13 cellular contexts compared by ENCODE assay signal in the genomic region with DNA sequence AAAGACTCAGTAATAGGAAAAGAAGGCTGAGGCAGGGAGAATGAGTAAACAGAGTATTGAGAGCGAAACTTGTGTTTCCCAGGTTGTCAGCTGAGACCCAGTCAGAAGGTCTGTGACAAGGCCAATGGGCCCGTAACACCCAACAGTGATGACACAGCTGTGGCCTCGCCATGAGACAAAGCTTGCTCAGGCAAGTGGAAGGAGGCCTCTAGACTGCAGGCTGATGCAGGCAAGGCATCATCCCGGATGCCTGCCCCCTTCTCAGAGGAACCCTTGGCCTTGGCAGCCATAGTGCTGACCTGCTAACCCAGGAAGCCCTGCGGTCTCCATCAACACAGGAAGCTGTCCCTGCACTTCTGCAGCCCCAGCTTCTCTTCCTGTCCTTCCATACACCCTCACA. TPM values are rescaled to one million over a fixed set of nuclear protein-coding genes. Genes with fewer than 3 reads are reported as not detected.
A peak's percentile ranks its signal among the peaks of the same experiment; 100 is the strongest.
DNase-seq lines count a peak whose midpoint lies in the region; ATAC-seq lines count a peak whose summit lies in the region.
"Had no signal": no experiment of that assay in that cellular context is flagged by ENCODE, and none has a peak within 500 bp of the region (broad histone marks: within the 10 kb centered on the region; RNA-seq: fewer than 3 reads in every experiment).

No MANE protein-coding gene starts in this region.

- peaks cover 16% of the 10 kb centered on the region for H3K27me3 Mint-ChIP-seq in activated CD4-positive, alpha-beta memory T cell treated with anti-CD3 and anti-CD28 coated beads, Interleukin-2, amount 10 ng/mL, durations not matched to agents 7 days and 5 days

- peak overlapping the region; percentile 55 for H3K27ac Mint-ChIP-seq in activated CD4-positive, alpha-beta memory T cell treated with anti-CD3 and anti-CD28 coated beads, Interleukin-2, amount 10 ng/mL, durations not matched to agents 7 days and 5 days
- H3K27ac Mint-ChIP-seq in stimulated activated effector memory CD8-positive, alpha-beta T cell treated with anti-CD3 and anti-CD28 coated beads, Interleukin-12 subunit alpha, Interleukin-12 subunit beta, amount 100 ng/mL, for 72 hours, result peak overlapping the region; percentile 95

- H3K4me3 Mint-ChIP-seq in activated CD4-positive, alpha-beta memory T cell treated with anti-CD3 and anti-CD28 coated beads, Interleukin-2, amount 10 ng/mL, durations not matched to agents 7 days and 5 days, result no peak overlapping the region
- peak overlapping the region; percentile 45 for H3K4me3 Mint-ChIP-seq in stimulated activated effector memory CD8-positive, alpha-beta T cell treated with anti-CD3 and anti-CD28 coated beads, Interleukin-12 subunit alpha, Interleukin-12 subunit beta, amount 100 ng/mL, for 72 hours

- ATAC-seq in Right ventricle myocardium superior (ENCODE audit: poor library complexity) (peak; percentile 15), Right ventricle myocardium inferior (no peak), HG02610 (IDR thresholded peaks at IDR 0.05; ENCODE audit: unreplicated experiment) (peak; percentile 78)
- peak; percentile 90 for ATAC-seq in stimulated activated effector memory CD8-positive, alpha-beta T cell treated with anti-CD3 and anti-CD28 coated beads, Interleukin-12 subunit alpha, Interleukin-12 subunit beta, amount 100 ng/mL, for 72 hours

- H3K4me1 Mint-ChIP-seq in activated CD4-positive, alpha-beta memory T cell treated with anti-CD3 and anti-CD28 coated beads, Interleukin-2, amount 10 ng/mL, durations not matched to agents 7 days and 5 days, result peaks cover 34% of the 10 kb centered on the region
- peaks cover 47% of the 10 kb centered on the region for H3K4me1 Mint-ChIP-seq in stimulated activated effector memory CD8-positive, alpha-beta T cell treated with anti-CD3 and anti-CD28 coated beads, Interleukin-12 subunit alpha, Interleukin-12 subunit beta, amount 100 ng/mL, for 72 hours

- no peaks in the 10 kb centered on the region for H3K36me3 Mint-ChIP-seq in activated CD4-positive, alpha-beta memory T cell treated with anti-CD3 and anti-CD28 coated beads, Interleukin-2, amount 10 ng/mL, durations not matched to agents 7 days and 5 days (ENCODE audit: low read depth)
- H3K36me3 Mint-ChIP-seq in stimulated activated effector memory CD8-positive, alpha-beta T cell treated with anti-CD3 and anti-CD28 coated beads, Interleukin-12 subunit alpha, Interleukin-12 subunit beta, amount 100 ng/mL, for 72 hours, result peaks cover 5% of the 10 kb centered on the region

- H3K9me3 Mint-ChIP-seq in activated CD4-positive, alpha-beta memory T cell treated with anti-CD3 and anti-CD28 coated beads, Interleukin-2, amount 10 ng/mL, durations not matched to agents 7 days and 5 days, result peaks cover 5% of the 10 kb centered on the region
- H3K9me3 Mint-ChIP-seq in stimulated activated effector memory CD8-positive, alpha-beta T cell treated with anti-CD3 and anti-CD28 coated beads, Interleukin-12 subunit alpha, Interleukin-12 subunit beta, amount 100 ng/mL, for 72 hours, result peaks cover 9% of the 10 kb centered on the region

- DNase-seq in Right ventricle myocardium superior, result no peak
- DNase-seq in Right ventricle myocardium inferior (ENCODE audit: missing footprints), result no peak
- DNase-seq in activated CD4-positive, alpha-beta memory T cell treated with anti-CD3 and anti-CD28 coated beads, Interleukin-2, amount 10 ng/mL, durations not matched to agents 7 days and 5 days, result peak; percentile 34
- DNase-seq in stimulated activated effector memory CD8-positive, alpha-beta T cell treated with anti-CD3 and anti-CD28 coated beads, Interleukin-12 subunit alpha, Interleukin-12 subunit beta, amount 100 ng/mL, for 72 hours (ENCODE audit: low spot score in 2 of 2), result peak in 1 of 2 donors; percentile 64
- DNase-seq in DMS79 treated with DMSO at 0.1 percent for 48 hours (lab: John Stamatoyannopoulos, UW), result no peak
- DNase-seq in HK-2 (ENCODE audit: unreplicated experiment), result no peak
- no peak for DNase-seq in activated CD4-positive, alpha-beta T cell treated with anti-CD3 and anti-CD28 coated beads, Interleukin-2, amount 50 U/mL, for 48 hours
- DNase-seq: MG63, NCI-H2107, NCI-H82, SHP77 treated with DMSO at 0.1 percent for 48 hours, thyroid gland had no signal

- POLR2A ChIA-PET in activated CD4-positive, alpha-beta memory T cell treated with anti-CD3 and anti-CD28 coated beads, Interleukin-2, amount 10 ng/mL, durations not matched to agents 7 days and 5 days (lab: Charles Lee), result no interaction called here

- CTCF ChIA-PET in activated CD4-positive, alpha-beta memory T cell treated with anti-CD3 and anti-CD28 coated beads, Interleukin-2, amount 10 ng/mL, durations not matched to agents 7 days and 5 days (lab: Charles Lee), result no interaction called here

- intact Hi-C loops in Right ventricle myocardium superior (cut with DNase I) (no loop called here), Right ventricle myocardium inferior (cut with DNase I) (no loop called here)

RNA-seq across cellular contexts. Expression of a gene that starts 15.4 kb away (rescaled TPM):
- total RNA-seq in Right ventricle myocardium superior (48.5 TPM), Right ventricle myocardium inferior (58.8 TPM)
- 1 to 10 TPM; 3.3 to 4.5 TPM for total RNA-seq in activated CD4-positive, alpha-beta memory T cell treated with anti-CD3 and anti-CD28 coated beads, Interleukin-2, amount 10 ng/mL, durations not matched to agents 7 days and 5 days
